ENCODE assay signal across 6 cellular contexts in the genomic region with DNA sequence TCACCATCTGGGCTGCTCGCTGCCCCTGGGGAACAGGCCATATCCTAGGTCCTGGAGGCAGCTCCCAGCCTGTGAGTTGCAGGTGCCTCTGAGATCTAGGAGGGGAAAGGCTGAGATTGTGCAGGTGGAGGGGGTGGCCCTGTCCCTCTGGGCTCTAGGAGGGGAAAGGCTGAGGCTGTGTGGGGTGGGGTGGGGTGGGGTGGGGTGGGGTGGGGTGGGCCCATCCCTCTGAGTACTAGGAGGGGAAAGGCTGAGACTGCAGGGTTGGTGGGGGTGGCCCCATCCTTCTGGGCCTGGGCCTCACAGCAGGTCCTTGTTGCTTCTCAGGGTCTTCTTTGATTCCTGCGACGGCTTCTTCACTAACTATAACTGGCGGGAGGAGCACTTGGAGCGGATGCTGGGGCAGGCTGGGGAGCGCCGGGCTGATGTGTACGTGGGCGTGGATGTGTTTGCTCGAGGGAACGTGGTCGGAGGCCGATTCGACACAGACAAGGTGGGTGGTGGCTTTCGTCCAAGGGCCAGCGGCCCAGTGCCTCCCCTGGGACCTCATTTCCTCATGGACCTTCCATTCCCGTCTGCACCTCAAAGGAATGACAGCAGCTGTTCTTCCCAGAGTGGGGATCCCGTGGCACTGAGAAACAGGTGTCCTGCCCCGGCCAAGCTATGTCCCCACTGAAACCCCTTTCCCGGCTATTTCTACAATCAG. TPM values are rescaled to one million over a fixed set of nuclear protein-coding genes. Genes with fewer than 3 reads are reported as not detected.
"Had no signal": no experiment of that assay in that cellular context is flagged by ENCODE, and none has a peak within 500 bp of the region (broad histone marks: within the 10 kb centered on the region; RNA-seq: fewer than 3 reads in every experiment).

No MANE protein-coding gene starts in this region.

- H3K9me3 Mint-ChIP-seq: activated T-helper 17 cell treated with anti-CD3 and anti-CD28 coated beads, Interleukin-2, amount 50 U/mL, for 72 hours; effector memory CD8-positive, alpha-beta T cell; naive thymus-derived CD4-positive, alpha-beta T cell had no signal

- H3K9me3 ChIP-seq: ascending aorta, right lobe of liver had no signal

- H3K27me3 ChIP-seq: ascending aorta, right lobe of liver had no signal

- H3K4me1 ChIP-seq: ascending aorta, right lobe of liver had no signal

- H3K4me3 ChIP-seq: ascending aorta, right lobe of liver had no signal

- H3K4me3 Mint-ChIP-seq: activated T-helper 17 cell treated with anti-CD3 and anti-CD28 coated beads, Interleukin-2, amount 50 U/mL, for 72 hours; effector memory CD8-positive, alpha-beta T cell; naive thymus-derived CD4-positive, alpha-beta T cell had no signal

- H3K27ac Mint-ChIP-seq: effector memory CD8-positive, alpha-beta T cell had no signal

- H3K27ac ChIP-seq: ascending aorta, epithelial cell of prostate, right lobe of liver had no signal

- H3K27me3 Mint-ChIP-seq: activated T-helper 17 cell treated with anti-CD3 and anti-CD28 coated beads, Interleukin-2, amount 50 U/mL, for 72 hours; effector memory CD8-positive, alpha-beta T cell; naive thymus-derived CD4-positive, alpha-beta T cell had no signal

- H3K4me1 Mint-ChIP-seq: activated T-helper 17 cell treated with anti-CD3 and anti-CD28 coated beads, Interleukin-2, amount 50 U/mL, for 72 hours had no signal

RNA-seq across cellular contexts. Expression of a gene that starts 57.8 kb away (rescaled TPM):
- total RNA-seq: activated T-helper 17 cell treated with anti-CD3 and anti-CD28 coated beads, Interleukin-2, amount 50 U/mL, for 72 hours had no signal
- polyA plus RNA-seq: naive thymus-derived CD4-positive, alpha-beta T cell had no signal
